ENCODE assay signal across 19 cellular contexts in genomic region chr9:127223266-127223665, GRCh38. TPM values are rescaled to one million over a fixed set of nuclear protein-coding genes. Genes with fewer than 3 reads are reported as not detected.
A peak's percentile ranks its signal among the peaks of the same experiment; 100 is the strongest.
DNase-seq lines count a peak whose midpoint lies in the region; ATAC-seq, FAIRE-seq and TF ChIP-seq lines count a peak whose summit lies in the region.
"Had no signal": no experiment of that assay in that cellular context is flagged by ENCODE, and none has a peak within 500 bp of the region (broad histone marks: within the 10 kb centered on the region; RNA-seq: fewer than 3 reads in every experiment).

No MANE protein-coding gene starts in this region.

- no peak for TF ChIP-seq CTCF in thoracic aorta (IDR thresholded peaks at IDR 0.05)

- CTCF ChIA-PET in activated CD4-positive, alpha-beta memory T cell treated with anti-CD3 and anti-CD28 coated beads, Interleukin-2, amount 10 ng/mL, durations not matched to agents 7 days and 5 days (lab: Charles Lee), result interaction anchor here (2.0 to 2.6 kb wide), 3 partner anchors 9 to 232 kb away, joined by 6 to 22 read pairs (median 14); partner anchors contain the start of gene SLC2A8
- CTCF ChIA-PET in activated CD4-positive, alpha-beta memory T cell treated with anti-CD3 and anti-CD28 coated beads for 36 hours (lab: Charles Lee), result interaction anchor here (0.8 to 4.5 kb wide), 3 partner anchors 8 to 174 kb away, joined by 3 to 25 read pairs (median 4); partner anchors contain the start of gene SLC2A8

- H3K27me3 ChIP-seq in thoracic aorta (replicated peaks; ENCODE audit: insufficient read depth), result no peaks in the 10 kb centered on the region

- no peak for DNase-seq in activated CD4-positive, alpha-beta memory T cell treated with anti-CD3 and anti-CD28 coated beads, Interleukin-2, amount 10 ng/mL, durations not matched to agents 7 days and 5 days
- no peak for DNase-seq in activated CD4-positive, alpha-beta memory T cell treated with anti-CD3 and anti-CD28 coated beads for 36 hours
- DNase-seq in T-helper 17 cell (no peak), islet precursor cell (peak; percentile 25), thoracic aorta (ENCODE audit: low spot score) (no peak), frontal cortex (ENCODE audit: low spot score in 2 of 2) (no peak), SK-N-DZ (ENCODE audit: low spot score) (no peak)
- DNase-seq: activated CD4-positive, CD25-positive, alpha-beta regulatory T cell treated with anti-CD3 and anti-CD28 coated beads, Interleukin-2, amount 50 U/mL, for 72 hours; activated CD8-positive, alpha-beta memory T cell treated with anti-CD3 and anti-CD28 coated beads, Interleukin-2, amount 50 U/mL, for 48 hours; activated naive CD4-positive, alpha-beta T cell treated with anti-CD3 and anti-CD28 coated beads, Interleukin-2, amount 50 U/mL, for 16 hours; effector CD8-positive, alpha-beta T cell; hippocampal formation; mucosa of descending colon; NCI-H2171 had no signal

- H3K9me3 ChIP-seq in T-helper 17 cell (ENCODE audit: control insufficient read depth, low read length, poor library complexity, severe bottlenecking), result no peaks in the 10 kb centered on the region
- no peaks in the 10 kb centered on the region for H3K9me3 ChIP-seq in thoracic aorta
- H3K9me3 ChIP-seq: mucosa of descending colon had no signal

- intact Hi-C loops in activated CD4-positive, alpha-beta memory T cell treated with anti-CD3 and anti-CD28 coated beads for 36 hours (cut with micrococcal nuclease), result no loop called here

- no peaks in the 10 kb centered on the region for H3K36me3 ChIP-seq in thoracic aorta

- H3K4me3 Mint-ChIP-seq in activated CD4-positive, alpha-beta memory T cell treated with anti-CD3 and anti-CD28 coated beads, Interleukin-2, amount 10 ng/mL, durations not matched to agents 7 days and 5 days, result peak overlapping the region; percentile 0
- no peak overlapping the region for H3K4me3 Mint-ChIP-seq in activated CD4-positive, alpha-beta memory T cell treated with anti-CD3 and anti-CD28 coated beads for 36 hours
- no peak overlapping the region for H3K4me3 Mint-ChIP-seq in T-helper 17 cell

- no peak overlapping the region for H3K4me3 ChIP-seq in thoracic aorta
- H3K4me3 ChIP-seq: mucosa of descending colon had no signal

- H3K27ac ChIP-seq in thoracic aorta, result peak overlapping the region; percentile 21 to 81

- no peak for ATAC-seq in T-helper 17 cell
- no peak for ATAC-seq in thoracic aorta (ENCODE audit: insufficient number of reproducible peaks, low FRiP score, low read depth)
- no peak for ATAC-seq in GM21526 (IDR thresholded peaks at IDR 0.05; ENCODE audit: low FRiP score, unreplicated experiment)
- ATAC-seq: mucosa of descending colon; stimulated activated memory B cell treated with anti-CD40 and anti-IgM and Interleukin-4, amounts not matched to agents 10 μg/mL and 1 μg/mL and 100 μg/mL, for 72 hours had no signal

- FAIRE-seq in frontal cortex (lab: Jason Lieb, UNC), result no peak
- FAIRE-seq: bronchial epithelial cell, K562, urothelium cell line had no signal

- H3K27ac Mint-ChIP-seq in activated CD4-positive, alpha-beta memory T cell treated with anti-CD3 and anti-CD28 coated beads, Interleukin-2, amount 10 ng/mL, durations not matched to agents 7 days and 5 days, result no peak overlapping the region
- no peak overlapping the region for H3K27ac Mint-ChIP-seq in activated CD4-positive, alpha-beta memory T cell treated with anti-CD3 and anti-CD28 coated beads for 36 hours
- H3K27ac Mint-ChIP-seq in T-helper 17 cell, result peak overlapping the region; percentile 4

- POLR2A ChIA-PET in activated CD4-positive, alpha-beta memory T cell treated with anti-CD3 and anti-CD28 coated beads, Interleukin-2, amount 10 ng/mL, durations not matched to agents 7 days and 5 days (lab: Charles Lee), result interaction anchor here (2.2 kb wide), 1 partner anchor 228 kb away, joined by 20 read pairs; the partner anchor contains the start of genes LRSAM1 and RPL12
- POLR2A ChIA-PET in activated CD4-positive, alpha-beta memory T cell treated with anti-CD3 and anti-CD28 coated beads for 36 hours (lab: Charles Lee), result no interaction called here

- no peaks in the 10 kb centered on the region for H3K9me3 Mint-ChIP-seq in activated CD4-positive, alpha-beta memory T cell treated with anti-CD3 and anti-CD28 coated beads, Interleukin-2, amount 10 ng/mL, durations not matched to agents 7 days and 5 days
- H3K9me3 Mint-ChIP-seq in activated CD4-positive, alpha-beta memory T cell treated with anti-CD3 and anti-CD28 coated beads for 36 hours, result no peaks in the 10 kb centered on the region
- H3K9me3 Mint-ChIP-seq: stimulated activated memory B cell treated with anti-CD40 and anti-IgM and Interleukin-4, amounts not matched to agents 10 μg/mL and 1 μg/mL and 100 μg/mL, for 72 hours had no signal

- H3K36me3 Mint-ChIP-seq in activated CD4-positive, alpha-beta memory T cell treated with anti-CD3 and anti-CD28 coated beads, Interleukin-2, amount 10 ng/mL, durations not matched to agents 7 days and 5 days (ENCODE audit: low read depth), result no peaks in the 10 kb centered on the region
- peaks cover 3% of the 10 kb centered on the region for H3K36me3 Mint-ChIP-seq in activated CD4-positive, alpha-beta memory T cell treated with anti-CD3 and anti-CD28 coated beads for 36 hours
- peaks cover 2% of the 10 kb centered on the region for H3K36me3 Mint-ChIP-seq in T-helper 17 cell (ENCODE audit: low read depth)
- H3K36me3 Mint-ChIP-seq: stimulated activated memory B cell treated with anti-CD40 and anti-IgM and Interleukin-4, amounts not matched to agents 10 μg/mL and 1 μg/mL and 100 μg/mL, for 72 hours had no signal

- H3K4me1 Mint-ChIP-seq in activated CD4-positive, alpha-beta memory T cell treated with anti-CD3 and anti-CD28 coated beads, Interleukin-2, amount 10 ng/mL, durations not matched to agents 7 days and 5 days, result peaks cover 31% of the 10 kb centered on the region
- peaks cover 32% of the 10 kb centered on the region for H3K4me1 Mint-ChIP-seq in activated CD4-positive, alpha-beta memory T cell treated with anti-CD3 and anti-CD28 coated beads for 36 hours (ENCODE audit: low read depth)
- H3K4me1 Mint-ChIP-seq in T-helper 17 cell, result peaks cover 29% of the 10 kb centered on the region

- peaks cover 9 to 25% of the 10 kb centered on the region in 2 donors for H3K4me1 ChIP-seq in thoracic aorta (ENCODE audit: control insufficient read depth in 1 of 2, low read depth in 2 of 2)

- H3K27me3 Mint-ChIP-seq in activated CD4-positive, alpha-beta memory T cell treated with anti-CD3 and anti-CD28 coated beads, Interleukin-2, amount 10 ng/mL, durations not matched to agents 7 days and 5 days, result peaks cover 42% of the 10 kb centered on the region
- peaks cover 10% of the 10 kb centered on the region for H3K27me3 Mint-ChIP-seq in activated CD4-positive, alpha-beta memory T cell treated with anti-CD3 and anti-CD28 coated beads for 36 hours
- peaks cover 7% of the 10 kb centered on the region for H3K27me3 Mint-ChIP-seq in T-helper 17 cell
- H3K27me3 Mint-ChIP-seq: stimulated activated memory B cell treated with anti-CD40 and anti-IgM and Interleukin-4, amounts not matched to agents 10 μg/mL and 1 μg/mL and 100 μg/mL, for 72 hours had no signal

RNA-seq across cellular contexts. Expression of gene GARNL3, which starts 41.3 kb away (rescaled TPM):
- total RNA-seq in activated CD4-positive, alpha-beta memory T cell treated with anti-CD3 and anti-CD28 coated beads, Interleukin-2, amount 10 ng/mL, durations not matched to agents 7 days and 5 days, result under 1 TPM; 0.86 to 0.95 TPM
- 1 to 10 TPM; 3.5 to 3.9 TPM for total RNA-seq in activated CD4-positive, alpha-beta memory T cell treated with anti-CD3 and anti-CD28 coated beads for 36 hours
- total RNA-seq in T-helper 17 cell (1 to 10 TPM; 2.0 to 2.5 TPM), thoracic aorta (10 to 100 TPM; 59.3 to 63.4 TPM), frontal cortex (59.1 TPM)
- 7.3 and 21.4 TPM in 2 replicates for polyA plus RNA-seq in SK-N-DZ (2014; cell fraction: cytosol; rRNA removed)
- 65.7 and 138 TPM in 2 replicates for polyA plus RNA-seq in SK-N-DZ (2014; cell fraction: nucleus; rRNA removed)

Comparison
In these comparisons a context has a peak if more than half of its experiments do, and no peak if none do; other contexts are left out.
1. RNA of gene GARNL3, which starts 41.3 kb away (total RNA-seq): 59.3 to 63.4 TPM in thoracic aorta and 59.1 TPM in frontal cortex (single experiment); 3.5 to 3.9 TPM in activated CD4-positive, alpha-beta memory T cell treated with anti-CD3 and anti-CD28 coated beads for 36 hours, 2.0 to 2.5 TPM in T-helper 17 cell and 0.86 to 0.95 TPM in activated CD4-positive, alpha-beta memory T cell treated with anti-CD3 and anti-CD28 coated beads, Interleukin-2, amount 10 ng/mL, durations not matched to agents 7 days and 5 days; every median in the first group is over 10 times any median in the second.